ENCODE assay signal across 16 cellular contexts in the genomic region with DNA sequence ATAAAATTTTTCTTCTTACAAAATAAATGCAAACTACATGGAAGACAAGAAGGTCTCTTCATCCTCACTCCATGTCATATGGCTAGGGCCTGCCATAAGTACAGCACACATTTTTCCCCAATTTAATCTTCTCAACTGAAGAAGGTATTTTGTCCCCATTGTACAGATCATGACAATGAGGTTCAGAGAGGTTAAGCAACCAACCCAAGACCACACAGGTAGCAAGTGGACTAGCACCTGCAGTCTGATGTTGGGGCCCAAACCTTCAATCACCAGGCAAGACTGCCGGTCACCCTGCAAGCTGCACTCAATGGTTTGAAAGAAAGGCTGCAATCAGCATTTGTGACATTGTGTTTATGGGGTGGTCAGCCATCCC. TPM values are rescaled to one million over a fixed set of nuclear protein-coding genes. Genes with fewer than 3 reads are reported as not detected.
DNase-seq lines count a peak whose midpoint lies in the region; ATAC-seq and TF ChIP-seq lines count a peak whose summit lies in the region.
"Had no signal": no experiment of that assay in that cellular context is flagged by ENCODE, and none has a peak within 500 bp of the region (broad histone marks: within the 10 kb centered on the region; RNA-seq: fewer than 3 reads in every experiment).

No MANE protein-coding gene starts in this region.

- POLR2A ChIA-PET in HEK293 (lab: Yijun Ruan, JAX) = no interaction called here

- H3K9me3 Mint-ChIP-seq in neural progenitor cell = no peaks in the 10 kb centered on the region
- no peaks in the 10 kb centered on the region for H3K9me3 Mint-ChIP-seq in type B pancreatic cell
- H3K9me3 Mint-ChIP-seq: HFFc6 had no signal

- H3K4me3 ChIP-seq in HEK293 (ENCODE audit: low read depth, low read length) = no peak overlapping the region
- H3K4me3 ChIP-seq in hepatocyte = no peak overlapping the region
- no peak overlapping the region for H3K4me3 ChIP-seq in neural progenitor cell
- H3K4me3 ChIP-seq: BLaER1 treated with 17β-estradiol and CSF1 and Interleukin-3, amounts not matched to agents 10 nM and 100 nM; GM23248 had no signal

- H3K4me3 Mint-ChIP-seq in neural progenitor cell (no peak overlapping the region), type B pancreatic cell (peak overlapping the region; percentile 51)
- H3K4me3 Mint-ChIP-seq: B cell; CD8-positive, alpha-beta memory T cell; HFFc6; IgD-negative memory B cell had no signal

- peaks cover 10% of the 10 kb centered on the region for H3F3A ChIP-seq in neural progenitor cell (ENCODE audit: low read depth)

- CTCF ChIA-PET in HEK293 (lab: Yijun Ruan, JAX) = interaction anchor here (0.7 kb wide), 1 partner anchor 163 kb away, joined by 4 read pairs; no protein-coding TSS in a partner anchor

- H3K27me3 ChIP-seq in hepatocyte (no peaks in the 10 kb centered on the region), neural progenitor cell (no peaks in the 10 kb centered on the region)
- H3K27me3 ChIP-seq: BLaER1 treated with 17β-estradiol and CSF1 and Interleukin-3, amounts not matched to agents 10 nM and 100 nM had no signal

- no peak overlapping the region for H2AFZ ChIP-seq in hepatocyte
- H2AFZ ChIP-seq in neural progenitor cell (replicated peaks) = no peak overlapping the region
- H2AFZ ChIP-seq: GM23248 had no signal

- ATAC-seq in HG02763 (IDR thresholded peaks at IDR 0.05; ENCODE audit: unreplicated experiment) = no peak

- no peaks in the 10 kb centered on the region for H3K9me3 ChIP-seq in HEK293 (ENCODE audit: control insufficient read depth, insufficient read depth, low read depth, low read length)
- no peaks in the 10 kb centered on the region for H3K9me3 ChIP-seq in hepatocyte (ENCODE audit: low read depth)
- no peaks in the 10 kb centered on the region for H3K9me3 ChIP-seq in neural progenitor cell (ENCODE audit: low read depth)

- peak overlapping the region; percentile 29 for H3K27ac Mint-ChIP-seq in neural progenitor cell
- H3K27ac Mint-ChIP-seq in type B pancreatic cell = no peak overlapping the region
- H3K27ac Mint-ChIP-seq: B cell; CD8-positive, alpha-beta memory T cell; HFFc6; IgD-negative memory B cell had no signal

- no peak overlapping the region for H3K9ac ChIP-seq in neural progenitor cell
- H3K9ac ChIP-seq: BLaER1 treated with 17β-estradiol and CSF1 and Interleukin-3, amounts not matched to agents 10 nM and 100 nM; GM23248 had no signal

- no peaks in the 10 kb centered on the region for H3K9me2 ChIP-seq in hepatocyte (replicated peaks; ENCODE audit: insufficient read depth)

- H3K27ac ChIP-seq in HEK293 (ENCODE audit: extremely low read depth, low read depth, low read length) (no peak overlapping the region), hepatocyte (peak overlapping the region; percentile 14), neural progenitor cell (no peak overlapping the region)
- H3K27ac ChIP-seq: BLaER1 treated with 17β-estradiol and CSF1 and Interleukin-3, amounts not matched to agents 10 nM and 100 nM; GM23248 had no signal

- no peak for TF ChIP-seq CTCF in HEK293 (tag by site-specific recombination; IDR thresholded peaks at IDR 0.05)
- TF ChIP-seq CTCF in hepatocyte (IDR thresholded peaks at IDR 0.05; ENCODE audit: poor library complexity) = no peak
- TF ChIP-seq CTCF in neural progenitor cell (IDR thresholded peaks at IDR 0.05) = no peak
- no peak for TF ChIP-seq CTCF in type B pancreatic cell (conservative IDR thresholded peaks at IDR 0.05)

- no peak overlapping the region for H3K4me2 ChIP-seq in hepatocyte
- H3K4me2 ChIP-seq in neural progenitor cell = no peak overlapping the region
- H3K4me2 ChIP-seq: BLaER1 treated with 17β-estradiol and CSF1 and Interleukin-3, amounts not matched to agents 10 nM and 100 nM had no signal

- H3K36me3 Mint-ChIP-seq in neural progenitor cell = peaks cover under 1% of the 10 kb centered on the region
- no peaks in the 10 kb centered on the region for H3K36me3 Mint-ChIP-seq in type B pancreatic cell
- H3K36me3 Mint-ChIP-seq: CD8-positive, alpha-beta memory T cell; IgD-negative memory B cell had no signal

- H3K4me1 Mint-ChIP-seq in neural progenitor cell (peaks cover 29% of the 10 kb centered on the region), type B pancreatic cell (ENCODE audit: unreplicated experiment) (peaks cover 33% of the 10 kb centered on the region)
- H3K4me1 Mint-ChIP-seq: B cell; CD8-positive, alpha-beta memory T cell had no signal

- H4K20me1 ChIP-seq in hepatocyte (ENCODE audit: insufficient read depth, poor library complexity, severe bottlenecking) (no peaks in the 10 kb centered on the region), neural progenitor cell (ENCODE audit: low read depth) (no peaks in the 10 kb centered on the region)
- H4K20me1 ChIP-seq: BLaER1 treated with 17β-estradiol and CSF1 and Interleukin-3, amounts not matched to agents 10 nM and 100 nM had no signal

- H3K4me1 ChIP-seq in HEK293 (ENCODE audit: control insufficient read depth, insufficient read depth, low read length) (no peaks in the 10 kb centered on the region), hepatocyte (ENCODE audit: insufficient read depth) (peaks cover 64% of the 10 kb centered on the region), neural progenitor cell (peaks cover 13% of the 10 kb centered on the region)

- no peaks in the 10 kb centered on the region for H3K79me2 ChIP-seq in hepatocyte
- H3K79me2 ChIP-seq in neural progenitor cell (ENCODE audit: low read depth) = no peaks in the 10 kb centered on the region

- H3K27me3 Mint-ChIP-seq in neural progenitor cell (ENCODE audit: insufficient read depth, low read depth) (peaks cover 2% of the 10 kb centered on the region), type B pancreatic cell (no peaks in the 10 kb centered on the region)

- no peak for DNase-seq in hepatocyte (ENCODE audit: low spot score)
- no peak for DNase-seq in neural progenitor cell (ENCODE audit: low spot score)
- no peak for DNase-seq in type B pancreatic cell (ENCODE audit: extremely low spot score, unreplicated experiment)
- no peak for DNase-seq in activated CD4-positive, alpha-beta T cell treated with anti-CD3 and anti-CD28 coated beads for 48 hours
- no peak for DNase-seq in iPS-NIHi11 (ENCODE audit: low spot score)
- DNase-seq: CD8-positive, alpha-beta memory T cell; COR-L47; GM23248; HCEC 1CT; HFFc6 had no signal

- no peaks in the 10 kb centered on the region for H3K36me3 ChIP-seq in HEK293 (ENCODE audit: control insufficient read depth in 2 of 2, insufficient read depth in 1 of 2, low read length in 2 of 2)
- H3K36me3 ChIP-seq in hepatocyte (replicated peaks; ENCODE audit: insufficient read depth, low read depth) = no peaks in the 10 kb centered on the region
- H3K36me3 ChIP-seq in neural progenitor cell = no peaks in the 10 kb centered on the region
- H3K36me3 ChIP-seq: BLaER1 treated with 17β-estradiol and CSF1 and Interleukin-3, amounts not matched to agents 10 nM and 100 nM had no signal

- WGBS in hepatocyte (ENCODE audit: low lambda C conversion rate, missing lambda C conversion rate) = 90% methylated on average over 1 of the region's 1 CpG

TF ChIP-seq in HEK293, 187 proteins besides CTCF, POLR2A, EP300 and RAD21:
- TF ChIP-seq ZNF768 (tag by site-specific recombination; IDR thresholded peaks at IDR 0.05) (0 out of 2 replicates have a peak, but pooled peaks have one; percentile 25), ZNF510 (tag by site-specific recombination; IDR thresholded peaks at IDR 0.05; ENCODE audit: insufficient replicate concordance) (no peak)

RNA-seq across cellular contexts. Expression of a gene that starts 6.5 kb away (rescaled TPM):
- total RNA-seq in hepatocyte (not detected in 2 replicates), neural progenitor cell (ENCODE audit: low replicate concordance) (7.3 and 10.6 TPM in 2 replicates), type B pancreatic cell (ENCODE audit: low replicate concordance) (0.68 and 0.74 TPM in 2 replicates)
- polyA plus RNA-seq in hepatocyte = 0.16 TPM in 1 of 2 replicates, not detected in the other
- total RNA-seq: A172, B cell had no signal
- polyA plus RNA-seq: CD8-positive, alpha-beta memory T cell; IgD-negative memory B cell had no signal
